In the genomic region with DNA sequence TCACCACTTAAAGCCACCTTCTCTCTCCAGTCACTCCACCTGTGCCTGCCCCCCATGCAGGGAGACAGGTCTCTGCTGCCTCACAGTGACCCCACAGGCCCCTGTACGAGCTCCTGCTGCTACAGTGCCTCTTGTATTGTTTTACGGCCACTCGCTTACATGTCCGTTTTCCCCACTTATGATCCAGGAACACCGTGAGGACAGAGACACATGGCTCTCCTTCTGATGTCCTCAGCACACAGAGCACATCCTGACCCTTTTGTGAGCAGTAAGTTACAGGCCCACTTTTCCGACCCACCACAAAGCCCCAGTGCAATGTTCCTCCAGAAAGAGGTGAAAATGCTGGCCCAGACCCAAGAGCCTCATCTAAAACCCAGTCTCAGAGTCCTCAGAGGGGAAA, we compare ENCODE assay signal across 22 cellular contexts.
"Had no signal": no experiment of that assay in that cellular context is flagged by ENCODE, and none has a peak within 500 bp of the region (broad histone marks: within the 10 kb centered on the region; RNA-seq: fewer than 3 reads in every experiment).

No MANE protein-coding gene starts in this region.

- H3K4me3 ChIP-seq: K562 had no signal

- H3K9ac ChIP-seq: KMS-11, SK-N-SH had no signal

- H3K27ac ChIP-seq: HL-60, KMS-11, RWPE1 had no signal

- H3K36me3 Mint-ChIP-seq: IgD-negative memory B cell had no signal

- H3K9me3 ChIP-seq: SK-N-SH had no signal

- H3K27ac Mint-ChIP-seq: IgD-negative memory B cell had no signal

- DNase-seq: Kasumi-1; MM.1S; NCI-H1092 treated with DMSO at 0.1 percent for 48 hours; NCI-H1436; NCI-H187 treated with DMSO at 0.1 percent for 48 hours; NCI-H2029 treated with DMSO at 0.1 percent for 48 hours; NCI-H2107; NCI-H2227 treated with DMSO at 0.1 percent for 48 hours; NCI-H524; NCI-H526 treated with DMSO at 0.1 percent for 48 hours; NCI-H748 treated with DMSO at 0.1 percent for 48 hours; NK-92 treated with Interleukin-12 subunit alpha and Interleukin-12 subunit beta, amount 100 ng/mL, for 24 hours; PC-3; SHP77; SK-N-SH; SW 1271 had no signal

- H3K4me3 Mint-ChIP-seq: IgD-negative memory B cell had no signal

- H3K4me2 ChIP-seq: KMS-11, SK-N-SH had no signal

- ATAC-seq: K562, Panc1, PC-3 had no signal
